In the genomic region with DNA sequence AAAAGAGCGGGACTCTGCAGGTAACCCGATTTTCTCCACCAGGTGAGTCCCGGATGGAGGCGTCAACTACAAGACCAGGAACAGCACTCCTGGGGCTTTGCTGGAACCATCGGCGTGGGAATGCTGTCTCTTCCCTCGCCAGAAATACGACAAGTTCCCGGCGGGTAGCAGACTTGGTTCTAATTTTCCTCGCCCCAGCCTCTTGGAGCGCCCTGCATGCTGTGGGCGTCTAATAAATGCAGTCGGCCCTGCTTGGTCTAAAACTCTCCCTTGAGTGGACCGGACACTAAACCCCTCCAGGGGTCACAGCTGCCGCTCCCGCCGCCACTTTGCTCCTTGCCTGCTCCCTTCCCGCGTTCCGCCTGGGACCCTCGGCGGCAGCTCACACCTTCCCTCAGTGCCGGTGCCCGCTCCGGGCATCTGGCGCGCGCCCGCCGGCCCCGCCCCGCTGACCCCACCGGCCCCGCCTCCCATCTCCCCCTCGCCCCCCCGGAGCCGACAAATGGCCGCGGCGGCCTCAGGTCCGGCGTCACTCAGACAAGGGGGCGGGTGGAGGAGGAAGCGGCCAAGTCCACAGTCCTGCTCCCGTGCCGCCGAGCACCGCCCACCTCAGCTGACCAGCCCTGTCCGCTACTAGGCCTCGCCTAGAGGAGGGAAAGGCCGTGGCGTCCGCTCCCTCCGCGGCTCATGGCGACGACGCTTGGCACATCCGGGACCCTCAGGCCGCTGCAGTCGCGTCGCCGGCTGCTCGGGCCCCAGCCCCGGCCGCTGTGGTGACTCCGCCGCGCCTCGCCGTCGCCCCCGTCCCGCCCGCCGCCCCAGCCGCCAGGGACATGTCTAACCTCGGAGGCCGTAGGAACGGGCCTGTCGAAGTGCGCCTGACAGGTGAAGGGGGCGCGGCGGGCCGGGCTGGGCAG, we compare ENCODE assay signal across 8 cellular contexts.
DNase-seq lines count a peak whose midpoint lies in the region; ATAC-seq and TF ChIP-seq lines count a peak whose summit lies in the region.

No MANE protein-coding gene starts in this region.

- H3K4me3 Mint-ChIP-seq in activated T-helper 1 cell treated with anti-CD3 and anti-CD28 coated beads, Interleukin-12 subunit alpha, Interleukin-12 subunit beta, Interleukin-2, Interleukin-4 antibody, amounts not matched to agents 30 ng/mL and 10 ng/mL and 1 ng/mL, durations not matched to agents 14 hours and 24 hours and 36 hours: peak overlapping the region; percentile 88

- ATAC-seq in GM19395 (IDR thresholded peaks at IDR 0.05; ENCODE audit: unreplicated experiment): peak; percentile 58

- H3K4me3 ChIP-seq in HUES6 (ENCODE audit: low read depth, low read length) (peak overlapping the region; percentile 79), esophagus squamous epithelium (peak overlapping the region; percentile 72 to 90 (median 76)), mucosa of stomach (ENCODE audit: low read length) (peak overlapping the region; percentile 36)

- H3K9me3 Mint-ChIP-seq in activated T-helper 1 cell treated with anti-CD3 and anti-CD28 coated beads, Interleukin-12 subunit alpha, Interleukin-12 subunit beta, Interleukin-2, Interleukin-4 antibody, amounts not matched to agents 30 ng/mL and 10 ng/mL and 1 ng/mL, durations not matched to agents 14 hours and 24 hours and 36 hours: no peaks in the 10 kb centered on the region

- peak overlapping the region; percentile 84 for H3K9ac ChIP-seq in HUES6 (ENCODE audit: low read length)
- H3K9ac ChIP-seq in mucosa of stomach (ENCODE audit: low read length): peak overlapping the region; percentile 89

- peaks cover 5% of the 10 kb centered on the region for H3K36me3 Mint-ChIP-seq in activated T-helper 1 cell treated with anti-CD3 and anti-CD28 coated beads, Interleukin-12 subunit alpha, Interleukin-12 subunit beta, Interleukin-2, Interleukin-4 antibody, amounts not matched to agents 30 ng/mL and 10 ng/mL and 1 ng/mL, durations not matched to agents 14 hours and 24 hours and 36 hours (ENCODE audit: low read depth)

- peak in 3 of 4 donors; percentile 29 to 86 (median 76) for TF ChIP-seq POLR2A in esophagus squamous epithelium (IDR thresholded peaks at IDR 0.05)

- H3K27ac Mint-ChIP-seq in activated T-helper 1 cell treated with anti-CD3 and anti-CD28 coated beads, Interleukin-12 subunit alpha, Interleukin-12 subunit beta, Interleukin-2, Interleukin-4 antibody, amounts not matched to agents 30 ng/mL and 10 ng/mL and 1 ng/mL, durations not matched to agents 14 hours and 24 hours and 36 hours: peak overlapping the region; percentile 72

- H3K4me1 ChIP-seq in HUES6 (ENCODE audit: control insufficient read depth, insufficient read depth, low read length) (no peaks in the 10 kb centered on the region), esophagus squamous epithelium (peaks cover 6 to 39% (median 6%) of the 10 kb centered on the region in 3 donors), mucosa of stomach (ENCODE audit: control insufficient read depth, insufficient read depth, low read length) (no peaks in the 10 kb centered on the region)

- 0 out of 2 replicates have a peak, but pooled peaks cover 2% of the 10 kb centered on the region for H3K9me3 ChIP-seq in HUES6 (ENCODE audit: control insufficient read depth, insufficient read depth, low read depth, low read length)
- no peaks in the 10 kb centered on the region for H3K9me3 ChIP-seq in esophagus squamous epithelium
- H3K9me3 ChIP-seq in mucosa of stomach (ENCODE audit: control insufficient read depth, low read length): no peaks in the 10 kb centered on the region

- DNase-seq in AG20443 (ENCODE audit: low spot score) (peak; percentile 98), OCI-M1 (lab: John Stamatoyannopoulos, UW) (peak; percentile 89), esophagus squamous epithelium (lab: John Stamatoyannopoulos, UW) (peak; percentile 28)
- DNase-seq in activated T-helper 1 cell treated with anti-CD3 and anti-CD28 coated beads, Interleukin-12 subunit alpha, Interleukin-12 subunit beta, Interleukin-2, Interleukin-4 antibody, amounts not matched to agents 30 ng/mL and 10 ng/mL and 1 ng/mL, durations not matched to agents 14 hours and 24 hours and 36 hours (ENCODE audit: low spot score): peak; percentile 44
- peak; percentile 47 to 55 for DNase-seq in stimulated activated CD8-positive, alpha-beta memory T cell treated with anti-CD3 and anti-CD28 coated beads, Interleukin-4, amount 100 ng/mL, for 1 hour (ENCODE audit: low read depth in 2 of 2, low spot score in 1 of 2)

- TF ChIP-seq CTCF in esophagus squamous epithelium (IDR thresholded peaks at IDR 0.05): peak in 1 of 6 experiments; percentile 4

- H3K27me3 ChIP-seq in HUES6 (ENCODE audit: control insufficient read depth, insufficient read depth, low read length) (peaks cover 23% of the 10 kb centered on the region), esophagus squamous epithelium (no peaks in the 10 kb centered on the region), mucosa of stomach (ENCODE audit: control insufficient read depth, insufficient read depth, low read length) (no peaks in the 10 kb centered on the region)

- H3K27me3 Mint-ChIP-seq in activated T-helper 1 cell treated with anti-CD3 and anti-CD28 coated beads, Interleukin-12 subunit alpha, Interleukin-12 subunit beta, Interleukin-2, Interleukin-4 antibody, amounts not matched to agents 30 ng/mL and 10 ng/mL and 1 ng/mL, durations not matched to agents 14 hours and 24 hours and 36 hours (ENCODE audit: insufficient read depth): peaks cover 19% of the 10 kb centered on the region

- intact Hi-C loops in activated T-helper 1 cell treated with anti-CD3 and anti-CD28 coated beads, Interleukin-12 subunit alpha, Interleukin-12 subunit beta, Interleukin-2, Interleukin-4 antibody, amounts not matched to agents 30 ng/mL and 10 ng/mL and 1 ng/mL, durations not matched to agents 14 hours and 24 hours and 36 hours (cut with micrococcal nuclease): loop anchor here (1.0 to 5.0 kb wide), 3 partner anchors 64 to 356 kb away; a partner anchor contains a TSS
- intact Hi-C loops in esophagus squamous epithelium (cut with DNase I): no loop called here

- H3K36me3 ChIP-seq in HUES6 (ENCODE audit: control insufficient read depth, insufficient read depth, low read length) (no peaks in the 10 kb centered on the region), esophagus squamous epithelium (no peaks in the 10 kb centered on the region), mucosa of stomach (ENCODE audit: control insufficient read depth, insufficient read depth, low read length) (no peaks in the 10 kb centered on the region)

- peaks cover 22% of the 10 kb centered on the region for H3K4me1 Mint-ChIP-seq in activated T-helper 1 cell treated with anti-CD3 and anti-CD28 coated beads, Interleukin-12 subunit alpha, Interleukin-12 subunit beta, Interleukin-2, Interleukin-4 antibody, amounts not matched to agents 30 ng/mL and 10 ng/mL and 1 ng/mL, durations not matched to agents 14 hours and 24 hours and 36 hours (ENCODE audit: low read depth)

- WGBS in esophagus squamous epithelium, 2 donors: 9 to 12% methylated on average over 9 to 13 of the region's 88 CpGs

- H3K27ac ChIP-seq in HUES6 (ENCODE audit: low read depth, low read length) (peak overlapping the region; percentile 35; the same call in 1 of the 2 replicates), esophagus squamous epithelium (peak overlapping the region; percentile 87 to 93 (median 89))

Comparison
In these comparisons a context has a peak if more than half of its experiments do, and no peak if none do; other contexts are left out.
1. Peak in every context shown above with its lines: DNase-seq, ATAC-seq, H3K4me3 ChIP-seq and H3K27ac ChIP-seq.
2. DNase-seq: peak in every context shown above with its lines; median percentile 98 in AG20443; 89 in OCI-M1; 51 in stimulated activated CD8-positive, alpha-beta memory T cell treated with anti-CD3 and anti-CD28 coated beads, Interleukin-4, amount 100 ng/mL, for 1 hour; 44 in activated T-helper 1 cell treated with anti-CD3 and anti-CD28 coated beads, Interleukin-12 subunit alpha, Interleukin-12 subunit beta, Interleukin-2, Interleukin-4 antibody, amounts not matched to agents 30 ng/mL and 10 ng/mL and 1 ng/mL, durations not matched to agents 14 hours and 24 hours and 36 hours; 28 in esophagus squamous epithelium.